19 cellular contexts compared by ENCODE assay signal in the genomic region with DNA sequence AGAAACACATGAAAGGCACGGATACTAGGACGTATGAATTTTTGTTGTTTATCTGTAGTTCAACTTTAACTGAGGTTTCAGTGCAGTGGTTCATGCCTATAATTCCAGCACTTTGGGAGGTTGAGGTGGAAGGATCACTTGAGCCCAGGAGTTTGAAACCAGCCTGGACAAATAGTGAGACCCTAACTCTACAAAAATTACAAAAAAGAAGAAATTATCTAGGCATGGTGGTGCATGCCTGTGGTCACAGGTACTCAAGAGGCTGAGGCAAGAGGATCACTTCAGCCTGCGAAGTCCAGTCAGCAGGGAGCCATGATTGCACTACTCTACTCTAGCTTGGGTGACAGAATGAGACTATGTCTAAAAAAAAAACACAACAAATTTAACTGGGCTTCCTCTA. TPM values are rescaled to one million over a fixed set of nuclear protein-coding genes. Genes with fewer than 3 reads are reported as not detected.
DNase-seq lines count a peak whose midpoint lies in the region; ATAC-seq and TF ChIP-seq lines count a peak whose summit lies in the region.
"Had no signal": no experiment of that assay in that cellular context is flagged by ENCODE, and none has a peak within 500 bp of the region (broad histone marks: within the 10 kb centered on the region; RNA-seq: fewer than 3 reads in every experiment).

No MANE protein-coding gene starts in this region.

- H3K9ac ChIP-seq in PC-3 (ENCODE audit: low read length) (peak overlapping the region; percentile 57), trophoblast cell (ENCODE audit: low read length) (no peak overlapping the region)

- no peak overlapping the region for H3K4ac ChIP-seq in trophoblast cell (ENCODE audit: low read depth, low read length)

- 93% methylated on average over 3 of the region's 3 CpGs for WGBS in esophagus muscularis mucosa
- WGBS in trophoblast cell (ENCODE audit: extremely low coverage, insufficient coverage, insufficient read length) = no CpG with 5 or more reads among the region's 3 CpGs

- peaks cover 61% of the 10 kb centered on the region for H3K4me1 ChIP-seq in PC-3 (ENCODE audit: insufficient read depth, low read length)
- H3K4me1 ChIP-seq in RWPE2 (ENCODE audit: insufficient read depth, poor library complexity, severe bottlenecking) = peaks cover 39% of the 10 kb centered on the region
- peaks cover 0 to 4% (median 0%) of the 10 kb centered on the region in 4 donors for H3K4me1 ChIP-seq in esophagus muscularis mucosa
- H3K4me1 ChIP-seq in trophoblast cell (ENCODE audit: control insufficient read depth in 1 of 2, insufficient read depth in 2 of 2, low read length in 2 of 2) = peaks cover 14 to 31% of the 10 kb centered on the region in 2 experiments
- H3K4me1 ChIP-seq: HAP-1 had no signal

- no peak overlapping the region for H2BK5ac ChIP-seq in trophoblast cell (ENCODE audit: low read depth, low read length, poor library complexity)

- H3K4me2 ChIP-seq in PC-3 (ENCODE audit: low read length) (peak overlapping the region; percentile 24; the same call in 1 of the 2 replicates), trophoblast cell (ENCODE audit: low read length) (no peak overlapping the region)

- no peak overlapping the region for H4K12ac ChIP-seq in trophoblast cell (ENCODE audit: low read depth, low read length)

- peaks cover 24% of the 10 kb centered on the region for H3F3A ChIP-seq in PC-3 (ENCODE audit: low read length, unreplicated experiment)

- POLR2A ChIA-PET in PC-3 (lab: Charles Lee; ENCODE audit: unreplicated experiment) = no interaction called here

- intact Hi-C loops in PC-3 (cut with micrococcal nuclease) = loop anchor here (5.0 to 10.0 kb wide), 3 partner anchors 61 to 428 kb away; no protein-coding TSS in a partner anchor
- intact Hi-C loops in esophagus muscularis mucosa (cut with DNase I) = no loop called here

- H3K79me1 ChIP-seq in trophoblast cell (ENCODE audit: low read length) = peaks cover 25% of the 10 kb centered on the region

- no TSS peak for BruUV-seq in PC-3 (replicated peaks; lab: Mats Ljungman, UMichigan)

- CTCF ChIA-PET in PC-3 (lab: Charles Lee) = no interaction called here

- H2AFZ ChIP-seq in PC-3 (ENCODE audit: low read length) = no peak overlapping the region
- H2AFZ ChIP-seq in trophoblast cell (ENCODE audit: insufficient read depth, low read length, poor library complexity) = no peak overlapping the region

- H2BK120ac ChIP-seq in trophoblast cell (ENCODE audit: insufficient read depth, low read length, poor library complexity) = no peak overlapping the region

- H3K23ac ChIP-seq in trophoblast cell (ENCODE audit: low read length) = no peak overlapping the region

- H3K4me3 ChIP-seq in PC-3 (ENCODE audit: low read length) = no peak overlapping the region
- H3K4me3 ChIP-seq in RWPE2 (ENCODE audit: severe bottlenecking) = no peak overlapping the region
- no peak overlapping the region for H3K4me3 ChIP-seq in esophagus muscularis mucosa
- no peak overlapping the region for H3K4me3 ChIP-seq in trophoblast cell (ENCODE audit: low read depth, low read length)
- H3K4me3 ChIP-seq: HAP-1 had no signal

- no peaks in the 10 kb centered on the region for H3K9me2 ChIP-seq in PC-3 (replicated peaks; ENCODE audit: low read length)

- peak overlapping the region; percentile 40 for H4K91ac ChIP-seq in trophoblast cell (ENCODE audit: low read depth, low read length)

- H3K27ac ChIP-seq in PC-3 (ENCODE audit: low read length) = peak overlapping the region; percentile 95
- peak overlapping the region; percentile 99 for H3K27ac ChIP-seq in RWPE2 (ENCODE audit: poor library complexity, severe bottlenecking)
- H3K27ac ChIP-seq in esophagus muscularis mucosa (replicated peaks in 1 of 4) = no peak overlapping the region
- H3K27ac ChIP-seq in trophoblast cell (ENCODE audit: low read depth, low read length) = no peak overlapping the region

- H3K36me3 ChIP-seq in PC-3 (ENCODE audit: low read depth, low read length) = no peaks in the 10 kb centered on the region
- H3K36me3 ChIP-seq in RWPE2 (ENCODE audit: low read depth) = no peaks in the 10 kb centered on the region
- no peaks in the 10 kb centered on the region for H3K36me3 ChIP-seq in esophagus muscularis mucosa
- no peaks in the 10 kb centered on the region for H3K36me3 ChIP-seq in trophoblast cell (ENCODE audit: control insufficient read depth in 1 of 2, insufficient read depth in 2 of 2, low read length in 2 of 2)
- H3K36me3 ChIP-seq: HAP-1 had no signal

- H4K20me1 ChIP-seq in PC-3 (ENCODE audit: low read length) = no peaks in the 10 kb centered on the region

- ATAC-seq in PC-3 (no peak), RWPE2 (ENCODE audit: low read depth) (no peak), HG03280 (IDR thresholded peaks at IDR 0.05; ENCODE audit: unreplicated experiment) (no peak)
- ATAC-seq: CD8-positive, alpha-beta T cell had no signal

- no peak overlapping the region for H2AK5ac ChIP-seq in trophoblast cell (ENCODE audit: low read length)

- TF ChIP-seq CTCF in PC-3 (conservative IDR thresholded peaks at IDR 0.05; ENCODE audit: low read depth, low read length) = no peak
- no peak for TF ChIP-seq CTCF in RWPE2 (IDR thresholded peaks at IDR 0.05; ENCODE audit: poor library complexity, severe bottlenecking)
- TF ChIP-seq CTCF in esophagus muscularis mucosa (IDR thresholded peaks at IDR 0.05) = no peak

- H3K9me3 ChIP-seq in PC-3 (ENCODE audit: low read length) (no peaks in the 10 kb centered on the region), RWPE2 (ENCODE audit: severe bottlenecking) (no peaks in the 10 kb centered on the region), esophagus muscularis mucosa (no peaks in the 10 kb centered on the region), trophoblast cell (ENCODE audit: insufficient read depth, low read depth, low read length) (peaks cover 3% of the 10 kb centered on the region)
- H3K9me3 ChIP-seq: Caco-2, HAP-1 had no signal

- H3K14ac ChIP-seq in trophoblast cell (ENCODE audit: low read length) = no peak overlapping the region

- no peak for TF ChIP-seq EP300 in esophagus muscularis mucosa (IDR thresholded peaks at IDR 0.05)

- H4K8ac ChIP-seq in trophoblast cell (ENCODE audit: low read depth, low read length) = no peak overlapping the region

- H3K27me3 ChIP-seq in PC-3 (ENCODE audit: low read length) = no peaks in the 10 kb centered on the region
- no peaks in the 10 kb centered on the region for H3K27me3 ChIP-seq in RWPE2 (ENCODE audit: insufficient read depth, poor library complexity, severe bottlenecking)
- H3K27me3 ChIP-seq in esophagus muscularis mucosa = no peaks in the 10 kb centered on the region
- H3K27me3 ChIP-seq in trophoblast cell (ENCODE audit: insufficient read depth, low read length) = no peaks in the 10 kb centered on the region

- DNase-seq in PC-3 (no peak), RWPE2 (ENCODE audit: low spot score) (no peak), esophagus muscularis mucosa (ENCODE audit: extremely low spot score) (peak; percentile 64), trophoblast cell (peak; percentile 59 to 73), SW480 (ENCODE audit: low spot score) (no peak)
- DNase-seq in activated effector memory CD4-positive, alpha-beta T cell treated with anti-CD3 and anti-CD28 coated beads, Interleukin-2, amount 50 U/mL, for 16 hours = no peak
- DNase-seq: C1 segment of cervical spinal cord; Caco-2; CD4-positive, CD25-positive, alpha-beta regulatory T cell; CD8-positive, alpha-beta T cell; DMS153; DND-41; GOT3; HFFc6 had no signal

- no peak overlapping the region for H2BK12ac ChIP-seq in trophoblast cell (ENCODE audit: low read length)

- TF ChIP-seq POLR2A in esophagus muscularis mucosa (IDR thresholded peaks at IDR 0.05; ENCODE audit: low read depth) = no peak

- H3K79me2 ChIP-seq in PC-3 (ENCODE audit: low read length) (no peaks in the 10 kb centered on the region), trophoblast cell (ENCODE audit: control insufficient read depth, insufficient read depth, low read length, poor library complexity) (no peaks in the 10 kb centered on the region)

- H3K18ac ChIP-seq in trophoblast cell (ENCODE audit: low read length) = no peak overlapping the region

RNA-seq across cellular contexts. Expression of a gene that starts 8.0 kb away (rescaled TPM):
- 7.7 and 8.5 TPM in 2 replicates for total RNA-seq in PC-3 (2014; rRNA removed)
- total RNA-seq in esophagus muscularis mucosa = not detected
- polyA plus RNA-seq in trophoblast cell (2013) = not detected in 2 replicates
- total RNA-seq: A172; A673; Caco-2; CD4-positive, CD25-positive, alpha-beta regulatory T cell; CD8-positive, alpha-beta T cell; HFFc6 had no signal
- polyA plus RNA-seq: BJ; CD4-positive, CD25-positive, alpha-beta regulatory T cell had no signal

RNA-seq across cellular contexts. Expression of a gene that starts 9.8 kb away (rescaled TPM):
- total RNA-seq in PC-3 (2014; rRNA removed) (32.8 and 38.5 TPM in 2 replicates), esophagus muscularis mucosa (not detected)
- polyA plus RNA-seq in trophoblast cell (2013) = 0.04 TPM in 2 replicates
- total RNA-seq: A172; A673; Caco-2; CD4-positive, CD25-positive, alpha-beta regulatory T cell; CD8-positive, alpha-beta T cell; HFFc6 had no signal
- polyA plus RNA-seq: BJ; CD4-positive, CD25-positive, alpha-beta regulatory T cell had no signal

RNA-seq across cellular contexts. Expression of a gene that starts 29.6 kb away (rescaled TPM):
- total RNA-seq in PC-3 (2014; rRNA removed) = not detected in 2 replicates
- not detected for total RNA-seq in esophagus muscularis mucosa
- not detected in 2 replicates for polyA plus RNA-seq in trophoblast cell (2013)
- total RNA-seq: A172; A673; Caco-2; CD4-positive, CD25-positive, alpha-beta regulatory T cell; CD8-positive, alpha-beta T cell; HFFc6 had no signal
- polyA plus RNA-seq: BJ; CD4-positive, CD25-positive, alpha-beta regulatory T cell had no signal

RNA-seq across cellular contexts. Expression of a gene that starts 37.8 kb away (rescaled TPM):
- total RNA-seq in PC-3 (2014; rRNA removed) = 0.29 TPM in 1 of 2 replicates, not detected in the other
- total RNA-seq in esophagus muscularis mucosa = not detected
- polyA plus RNA-seq in trophoblast cell (2013) = 0.01 TPM in 2 replicates
- total RNA-seq: A172; A673; Caco-2; CD4-positive, CD25-positive, alpha-beta regulatory T cell; CD8-positive, alpha-beta T cell; HFFc6 had no signal
- polyA plus RNA-seq: BJ; CD4-positive, CD25-positive, alpha-beta regulatory T cell had no signal

RNA-seq across cellular contexts. Expression of a gene that starts 49.1 kb away (rescaled TPM):
- 46.3 and 61.2 TPM in 2 replicates for total RNA-seq in PC-3 (2014; rRNA removed)
- total RNA-seq in esophagus muscularis mucosa = 1 to 10 TPM in 1 of 4 donors, not detected in 3; 5.4 TPM
- not detected in 2 replicates for polyA plus RNA-seq in trophoblast cell (2013)
- total RNA-seq: A172; CD4-positive, CD25-positive, alpha-beta regulatory T cell; CD8-positive, alpha-beta T cell; HFFc6 had no signal
- polyA plus RNA-seq: BJ; CD4-positive, CD25-positive, alpha-beta regulatory T cell had no signal

Comparison
In these comparisons a context has a peak if more than half of its experiments do, and no peak if none do; other contexts are left out.
1. DNase-seq: peak in esophagus muscularis mucosa (single experiment) and trophoblast cell (2 of 2); none in PC-3 (single experiment), RWPE2 (single experiment), SW480 (single experiment) and activated effector memory CD4-positive, alpha-beta T cell treated with anti-CD3 and anti-CD28 coated beads, Interleukin-2, amount 50 U/mL, for 16 hours (single experiment).
2. H3K27ac ChIP-seq: peak in PC-3 (single experiment) and RWPE2 (single experiment); none in esophagus muscularis mucosa (0 of 4) and trophoblast cell (single experiment).
3. RNA of a gene that starts 9.8 kb away (total RNA-seq): 32.8 to 38.5 TPM in PC-3; not detected in esophagus muscularis mucosa; every median in the first group is over 10 times any median in the second.